1 cellular context compared by ENCODE assay signal in genomic region chr19:39479916-39480315, GRCh38.
TF ChIP-seq lines count a peak whose summit lies in the region.

No MANE protein-coding gene starts in this region.

TF ChIP-seq in K562, 482 proteins besides CTCF, POLR2A, EP300 and RAD21:
- TF ChIP-seq ZNF23 (CRISPR knock-in tag; IDR thresholded peaks at IDR 0.05) (no peak), ATF1 (CRISPR knock-in tag; IDR thresholded peaks at IDR 0.05) (no peak), ATF1 (tag; IDR thresholded peaks at IDR 0.05) (no peak), MCM2 (IDR thresholded peaks at IDR 0.05; ENCODE audit: low read depth) (no peak), NUFIP1 (IDR thresholded peaks at IDR 0.05; ENCODE audit: partially characterized antibody) (no peak), ETV5 (CRISPR knock-in tag; IDR thresholded peaks at IDR 0.05; ENCODE audit: low read depth) (no peak), HDAC3 (IDR thresholded peaks at IDR 0.05; ENCODE audit: borderline replicate concordance, partially characterized antibody) (no peak), SFPQ (IDR thresholded peaks at IDR 0.05; ENCODE audit: low read depth, low read length) (no peak), ZNF584 (CRISPR knock-in tag; IDR thresholded peaks at IDR 0.05; ENCODE audit: low read depth) (peak; percentile 39; the same call in 1 of the 2 replicates), ZZZ3 (IDR thresholded peaks at IDR 0.05) (no peak), ZNF431 (CRISPR knock-in tag; IDR thresholded peaks at IDR 0.05) (0 out of 2 replicates have a peak, but pooled peaks have one; percentile 43), ARID3B (CRISPR knock-in tag; IDR thresholded peaks at IDR 0.05; ENCODE audit: borderline replicate concordance) (no peak), FOXK1 (CRISPR knock-in tag; IDR thresholded peaks at IDR 0.05; ENCODE audit: borderline replicate concordance) (no peak), KDM5B (IDR thresholded peaks at IDR 0.05; ENCODE audit: insufficient replicate concordance, low read depth, low read length) (peak; percentile 8), POLR2B (IDR thresholded peaks at IDR 0.05; ENCODE audit: low read depth, partially characterized antibody) (no peak), RB1 (IDR thresholded peaks at IDR 0.05; ENCODE audit: low read depth) (no peak), KDM4B (IDR thresholded peaks at IDR 0.05; ENCODE audit: borderline replicate concordance in 2 of 2, low read depth in 1 of 2) (no peak), NCOA1 (IDR thresholded peaks at IDR 0.05; ENCODE audit: low read depth) (no peak), KLF1 (tag; IDR thresholded peaks at IDR 0.05) (no peak), HSF4 (CRISPR knock-in tag; IDR thresholded peaks at IDR 0.05; ENCODE audit: borderline replicate concordance) (no peak), SIX5 (IDR thresholded peaks at IDR 0.05; ENCODE audit: borderline replicate concordance in 1 of 2, insufficient read depth in 1 of 2, low read depth in 1 of 2, low read length in 2 of 2) (no peak), ZBTB7A (IDR thresholded peaks at IDR 0.05; ENCODE audit: borderline replicate concordance, control insufficient read depth, low read depth, low read length) (no peak), XRCC3 (IDR thresholded peaks at IDR 0.05) (no peak), CHD4 (IDR thresholded peaks at IDR 0.05; ENCODE audit: insufficient read depth, insufficient replicate concordance, low read depth, low read length, poor library complexity, severe bottlenecking) (no peak), SNRNP70 (optimal IDR thresholded peaks at IDR 0.05; ENCODE audit: low read depth, low read length) (no peak), ZNF766 (CRISPR knock-in tag; conservative IDR thresholded peaks at IDR 0.05) (no peak), ZNF12 (CRISPR knock-in tag; IDR thresholded peaks at IDR 0.05) (no peak), ZNF444 (CRISPR knock-in tag; IDR thresholded peaks at IDR 0.05) (no peak), E2F3 (CRISPR knock-in tag; IDR thresholded peaks at IDR 0.05) (no peak), PHF21A (IDR thresholded peaks at IDR 0.05; ENCODE audit: borderline replicate concordance, low read depth) (no peak), KAT7 (CRISPR knock-in tag; IDR thresholded peaks at IDR 0.05; ENCODE audit: borderline replicate concordance) (no peak), ZFP30 (CRISPR knock-in tag; IDR thresholded peaks at IDR 0.05; ENCODE audit: borderline replicate concordance) (no peak), FOXM1 (IDR thresholded peaks at IDR 0.05; ENCODE audit: low read depth) (no peak), FOXM1 (CRISPR knock-in tag; IDR thresholded peaks at IDR 0.05; ENCODE audit: low read depth) (no peak), PRDM10 (IDR thresholded peaks at IDR 0.05; ENCODE audit: partially characterized antibody) (peak; percentile 67), ZNF589 (CRISPR knock-in tag; IDR thresholded peaks at IDR 0.05; ENCODE audit: low read depth) (no peak), DLX4 (CRISPR knock-in tag; IDR thresholded peaks at IDR 0.05) (no peak), ZMIZ1 (IDR thresholded peaks at IDR 0.05; ENCODE audit: low read depth in 2 of 2, low read length in 2 of 2) (no peak), USF1 (CRISPR knock-in tag; IDR thresholded peaks at IDR 0.05) (no peak), ZNF277 (CRISPR knock-in tag; IDR thresholded peaks at IDR 0.05; ENCODE audit: borderline replicate concordance) (no peak), RFX5 (IDR thresholded peaks at IDR 0.05; ENCODE audit: low read depth, low read length) (no peak), ZNF263 (CRISPR knock-in tag; IDR thresholded peaks at IDR 0.05; ENCODE audit: borderline replicate concordance) (no peak), GTF2E2 (tag; IDR thresholded peaks at IDR 0.05) (0 out of 2 replicates have a peak, but pooled peaks have one; percentile 76), RBM14 (IDR thresholded peaks at IDR 0.05; ENCODE audit: borderline replicate concordance, insufficient read depth, low read depth, low read length) (no peak), SPI1 (IDR thresholded peaks at IDR 0.05; ENCODE audit: borderline replicate concordance, low read depth, low read length) (no peak), ZNF785 (CRISPR knock-in tag; IDR thresholded peaks at IDR 0.05) (no peak), FOSL1 (tag; conservative IDR thresholded peaks at IDR 0.05) (0 out of 2 replicates have a peak, but pooled peaks have one; percentile 10), ZNF592 (IDR thresholded peaks at IDR 0.05) (no peak), E2F1 (CRISPR knock-in tag; IDR thresholded peaks at IDR 0.05) (no peak), TRIM24 (IDR thresholded peaks at IDR 0.05) (no peak)
